Comparison of ENCODE assay signal across 27 cellular contexts in genomic region chr18:24230766-24231165, GRCh38.
"Had no signal": no experiment of that assay in that cellular context is flagged by ENCODE, and none has a peak within 500 bp of the region (broad histone marks: within the 10 kb centered on the region; RNA-seq: fewer than 3 reads in every experiment).

No MANE protein-coding gene starts in this region.

- H3K9me3 ChIP-seq: lower lobe of right lung, right lobe of liver, testis had no signal

- H3K27me3 ChIP-seq: foreskin keratinocyte, hepatocyte, neural progenitor cell, right lobe of liver, testis had no signal

- H3K4me1 ChIP-seq: foreskin keratinocyte had no signal

- H3K9ac ChIP-seq: neural progenitor cell, parathyroid adenoma had no signal

- H3K4me3 ChIP-seq: hepatocyte, lower lobe of right lung, neural progenitor cell, right lobe of liver, skin epidermis, testis had no signal

- H3K27ac ChIP-seq: foreskin keratinocyte, neural progenitor cell, WERI-Rb-1 had no signal

- ATAC-seq: activated CD8-positive, alpha-beta T cell treated with anti-CD3 and anti-CD28 coated beads for 36 hours; activated T-cell treated with anti-CD3 and anti-CD28 coated beads, Interleukin-2, amount 50 U/mL, for 4 hours; activated T-helper 17 cell treated with anti-CD3 and anti-CD28 coated beads, Interleukin-2, amount 50 U/mL, for 72 hours; foreskin keratinocyte; natural killer cell; T-helper 17 cell had no signal

- H3K36me3 ChIP-seq: neural progenitor cell, right lobe of liver, WERI-Rb-1 had no signal

- DNase-seq: activated CD4-positive, alpha-beta T cell treated with anti-CD3 and anti-CD28 coated beads, Interleukin-2, amount 50 U/mL, for 1 hour; activated CD8-positive, alpha-beta T cell treated with anti-CD3 and anti-CD28 coated beads for 36 hours; activated gamma-delta T cell treated with Interleukin-2 at 50 U/mL for 16 hours; activated naive CD4-positive, alpha-beta T cell treated with anti-CD3 and anti-CD28 coated beads, Interleukin-2, amount 50 U/mL, for 16 hours; activated T-cell treated with anti-CD3 and anti-CD28 coated beads, Interleukin-2, amount 50 U/mL, for 4 hours; amygdala; central memory CD4-positive, alpha-beta T cell; foreskin keratinocyte; islet precursor cell; lower lobe of right lung; mesenchymal stem cell; natural killer cell; occipital lobe; right lobe of liver; stimulated activated CD4-positive, alpha-beta T cell treated with anti-CD3 and anti-CD28 coated beads, Interleukin-4, amount 100 ng/mL, for 4 hours; stimulated activated CD8-positive, alpha-beta memory T cell treated with anti-CD3 and anti-CD28 coated beads, Interleukin-4, amount 100 ng/mL, for 48 hours; stimulated activated naive CD4-positive, alpha-beta T cell; T-helper 17 cell; T1000; testis; trophoblast cell; WERI-Rb-1 had no signal
